In the genomic region with DNA sequence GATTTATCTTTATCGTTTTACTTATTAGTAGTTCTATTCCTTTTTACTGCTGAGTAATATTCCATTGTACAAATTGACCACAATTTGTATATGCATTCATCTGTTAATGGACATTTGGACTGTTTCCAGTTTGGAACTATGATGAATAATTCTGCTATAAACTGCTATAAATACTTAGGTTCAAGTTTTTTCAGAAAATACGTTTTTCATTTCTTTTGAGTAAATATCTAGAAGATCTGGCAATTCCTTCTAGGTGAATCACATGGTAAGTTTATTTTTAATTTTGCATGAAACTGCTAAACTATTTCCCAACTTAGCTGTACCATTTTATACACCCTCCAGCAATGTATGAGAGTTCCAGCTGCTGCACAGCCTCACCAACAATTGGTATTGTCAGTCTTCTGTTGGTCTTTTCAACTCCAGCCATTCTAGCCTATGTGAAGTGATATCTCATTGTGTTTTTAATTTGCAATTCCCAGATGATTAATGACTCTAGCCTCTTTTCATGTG, we compare ENCODE assay signal across 16 cellular contexts. TPM values are rescaled to one million over a fixed set of nuclear protein-coding genes. Genes with fewer than 3 reads are reported as not detected.
DNase-seq lines count a peak whose midpoint lies in the region; ATAC-seq and TF ChIP-seq lines count a peak whose summit lies in the region.
"Had no signal": no experiment of that assay in that cellular context is flagged by ENCODE, and none has a peak within 500 bp of the region (broad histone marks: within the 10 kb centered on the region; RNA-seq: fewer than 3 reads in every experiment).

No MANE protein-coding gene starts in this region.

- H3K36me3 ChIP-seq in SK-N-SH (replicated peaks in 1 of 2; ENCODE audit: control insufficient read depth in 1 of 2, insufficient read depth in 2 of 2, low read length in 1 of 2) (no peaks in the 10 kb centered on the region), PC-9 (ENCODE audit: low read depth) (no peaks in the 10 kb centered on the region)

- no peak for ATAC-seq in omental fat pad (ENCODE audit: low FRiP score)
- ATAC-seq: activated CD8-positive, alpha-beta T cell treated with anti-CD3 and anti-CD28 coated beads for 36 hours; activated T-helper 17 cell treated with anti-CD3 and anti-CD28 coated beads, Interleukin-2, amount 50 U/mL, for 72 hours; gastrocnemius medialis had no signal

- peak; percentile 73 to 93 for TF ChIP-seq EP300 in SK-N-SH (IDR thresholded peaks at IDR 0.05; ENCODE audit: borderline replicate concordance in 1 of 2, low read depth in 1 of 2, low read length in 1 of 2)

- H3K79me2 ChIP-seq in SK-N-SH (ENCODE audit: insufficient read depth) (peaks cover 73% of the 10 kb centered on the region), PC-9 (ENCODE audit: low read depth) (peaks cover 14% of the 10 kb centered on the region)

- DNase-seq in AG04449 (ENCODE audit: low read depth, low spot score): peak; percentile 66
- peak; percentile 79 for DNase-seq in GM04503 (ENCODE audit: low read depth)
- no peak for DNase-seq in SK-N-SH
- peak; percentile 88 for DNase-seq in fibroblast of the aortic adventitia (ENCODE audit: low read depth)
- DNase-seq in SW480 (ENCODE audit: low spot score): no peak
- DNase-seq in SKM-1 (lab: John Stamatoyannopoulos, UW; ENCODE audit: unreplicated experiment): no peak
- no peak for DNase-seq in PC-9
- DNase-seq in omental fat pad (ENCODE audit: low spot score): no peak
- DNase-seq: activated CD8-positive, alpha-beta T cell treated with anti-CD3 and anti-CD28 coated beads for 36 hours; gastrocnemius medialis; NK-92 treated with Interleukin-12 subunit alpha and Interleukin-12 subunit beta, amount 100 ng/mL, for 24 hours; stimulated activated CD4-positive, alpha-beta T cell treated with anti-CD3 and anti-CD28 coated beads, Interleukin-4, amount 100 ng/mL, for 4 hours; tibial artery had no signal

- no peak for TF ChIP-seq RAD21 in SK-N-SH (IDR thresholded peaks at IDR 0.05; ENCODE audit: low read length)

- intact Hi-C loops in PC-9 (cut with micrococcal nuclease; ENCODE audit: unreplicated experiment): no loop called here

- H3F3A ChIP-seq in SK-N-SH (replicated peaks; ENCODE audit: insufficient read depth): peaks cover 34% of the 10 kb centered on the region
- H3F3A ChIP-seq in PC-9 (ENCODE audit: insufficient read depth, low read depth): no peaks in the 10 kb centered on the region

- H3K27ac ChIP-seq in SK-N-SH (ENCODE audit: low read depth in 2 of 2, low read length in 1 of 2) (peak overlapping the region; percentile 23 to 92; a peak in 3 of 4 replicates), PC-9 (no peak overlapping the region)
- H3K27ac ChIP-seq: ascending aorta, gastrocnemius medialis, SK-N-MC, tibial artery had no signal

- H3K9me3 ChIP-seq in SK-N-SH: no peaks in the 10 kb centered on the region
- H3K9me3 ChIP-seq in PC-9 (ENCODE audit: insufficient read depth, low read depth): no peaks in the 10 kb centered on the region
- H3K9me3 ChIP-seq: ascending aorta, gastrocnemius medialis, tibial artery had no signal

- no peaks in the 10 kb centered on the region for H3K9me2 ChIP-seq in SK-N-SH
- no peaks in the 10 kb centered on the region for H3K9me2 ChIP-seq in PC-9 (ENCODE audit: insufficient read depth)

- H4K20me1 ChIP-seq in SK-N-SH (ENCODE audit: insufficient read depth) (peaks cover 5% of the 10 kb centered on the region; the same call in 1 of the 2 replicates), PC-9 (ENCODE audit: insufficient read depth) (no peaks in the 10 kb centered on the region)

- BruUV-seq in PC-9 (replicated peaks; lab: Mats Ljungman, UMichigan): no TSS peak

- peak overlapping the region; percentile 48 for H3K4me2 ChIP-seq in SK-N-SH
- H3K4me2 ChIP-seq in PC-9: no peak overlapping the region

- CTCF ChIA-PET in AG04449 (lab: Yijun Ruan, JAX): no interaction called here
- CTCF ChIA-PET in SK-N-SH (lab: Yijun Ruan, JAX): no interaction called here
- CTCF ChIA-PET in PC-9 (lab: Charles Lee): no interaction called here

- peaks cover 3 to 6% of the 10 kb centered on the region in 2 experiments; a peak in 2 of 4 replicates for H3K4me1 ChIP-seq in SK-N-SH (ENCODE audit: control insufficient read depth in 1 of 2, insufficient read depth in 2 of 2, low read depth in 1 of 2, low read length in 1 of 2)
- H3K4me1 ChIP-seq in PC-9 (replicated peaks; ENCODE audit: insufficient read depth): no peaks in the 10 kb centered on the region
- H3K4me1 ChIP-seq: ascending aorta, gastrocnemius medialis had no signal

- TF ChIP-seq CTCF in AG04449 (IDR thresholded peaks at IDR 0.05; ENCODE audit: insufficient read depth, low read length, missing control alignments) (no peak), SK-N-SH (IDR thresholded peaks at IDR 0.05) (no peak), fibroblast of the aortic adventitia (IDR thresholded peaks at IDR 0.05; ENCODE audit: insufficient read depth, low read length) (no peak), PC-9 (conservative IDR thresholded peaks at IDR 0.05) (no peak), omental fat pad (IDR thresholded peaks at IDR 0.05) (no peak)

- WGBS in SK-N-SH (ENCODE audit: low lambda C conversion rate): 8% methylated on average over 2 of the region's 2 CpGs

- H3K4me3 ChIP-seq in AG04449 (ENCODE audit: low read depth, low read length) (no peak overlapping the region), SK-N-SH (ENCODE audit: low read depth in 2 of 2, low read length in 1 of 2) (no peak overlapping the region), fibroblast of the aortic adventitia (ENCODE audit: low read depth, low read length) (no peak overlapping the region), PC-9 (no peak overlapping the region)
- H3K4me3 ChIP-seq: ascending aorta, gastrocnemius medialis, SK-N-MC, tibial artery had no signal

- POLR2A ChIA-PET in AG04449 (lab: Yijun Ruan, JAX) (interaction anchor here (0.7 kb wide), 1 partner anchor 125 kb away, joined by 4 read pairs; no protein-coding TSS in a partner anchor), SK-N-SH (lab: Yijun Ruan, JAX) (no interaction called here), PC-9 (lab: Charles Lee; ENCODE audit: unreplicated experiment) (no interaction called here)

- peak overlapping the region; percentile 28; the same call in 1 of the 2 replicates for H3K9ac ChIP-seq in SK-N-SH

- H2AFZ ChIP-seq in SK-N-SH (ENCODE audit: low read depth) (no peak overlapping the region), PC-9 (no peak overlapping the region)

- H3K27me3 ChIP-seq in SK-N-SH (ENCODE audit: insufficient read depth) (no peaks in the 10 kb centered on the region), PC-9 (ENCODE audit: insufficient read depth, low read depth) (no peaks in the 10 kb centered on the region)
- H3K27me3 ChIP-seq: ascending aorta, gastrocnemius medialis, tibial artery had no signal

TF ChIP-seq in SK-N-SH, 30 proteins besides CTCF, POLR2A, EP300 and RAD21 (continues in another document):
- no peak for TF ChIP-seq IRF3 (IDR thresholded peaks at IDR 0.05; ENCODE audit: low read depth, low read length)
- TF ChIP-seq POLR2AphosphoS5 (IDR thresholded peaks at IDR 0.05; ENCODE audit: low read depth, low read length): peak; percentile 87
- no peak for TF ChIP-seq MXI1 (IDR thresholded peaks at IDR 0.05; ENCODE audit: low read depth, low read length)
- TF ChIP-seq JUND (IDR thresholded peaks at IDR 0.05): peak; percentile 94
- TF ChIP-seq TEAD4 (IDR thresholded peaks at IDR 0.05; ENCODE audit: borderline replicate concordance, insufficient read depth): peak; percentile 94
- no peak for TF ChIP-seq USF2 (IDR thresholded peaks at IDR 0.05; ENCODE audit: borderline replicate concordance, low read depth, low read length)
- no peak for TF ChIP-seq GATA2 (CRISPR knock-in tag; IDR thresholded peaks at IDR 0.05)
- peak; percentile 99 for TF ChIP-seq TCF12 (IDR thresholded peaks at IDR 0.05)
- no peak for TF ChIP-seq RCOR1 (IDR thresholded peaks at IDR 0.05; ENCODE audit: low read length)
- TF ChIP-seq NFIC (IDR thresholded peaks at IDR 0.05; ENCODE audit: borderline replicate concordance): peak; percentile 88
- TF ChIP-seq, protein P1, sequence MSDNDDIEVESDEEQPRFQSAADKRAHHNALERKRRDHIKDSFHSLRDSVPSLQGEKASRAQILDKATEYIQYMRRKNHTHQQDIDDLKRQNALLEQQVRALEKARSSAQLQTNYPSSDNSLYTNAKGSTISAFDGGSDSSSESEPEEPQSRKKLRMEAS (IDR thresholded peaks at IDR 0.05; ENCODE audit: low read depth): no peak

RNA-seq across cellular contexts. Expression of gene LIN54, which starts 22.2 kb away (rescaled TPM):
- 6.4 and 8.0 TPM in 2 replicates for polyA plus RNA-seq in SK-N-SH (2012; rRNA removed)
- polyA plus RNA-seq in SK-N-SH (2012; cell fraction: cytosol; rRNA removed): 7.4 and 7.5 TPM in 2 replicates
- polyA plus RNA-seq in SK-N-SH (2012; cell fraction: nucleus; rRNA removed): 2.4 and 5.7 TPM in 2 replicates
- total RNA-seq in fibroblast of the aortic adventitia (ENCODE audit: low replicate concordance): 5.1 and 42.5 TPM in 2 replicates
- total RNA-seq in PC-9 (2021): 8.5 and 13.1 TPM in 2 replicates
- total RNA-seq in omental fat pad: 10 to 100 TPM in 1 of 4 donors, 1 to 10 TPM in 3; 5.8 to 13.6 (median 7.7) TPM

RNA-seq across cellular contexts. Expression of gene COPS4, which starts 46.6 kb away (rescaled TPM):
- polyA plus RNA-seq in SK-N-SH (2012; rRNA removed): 32.2 and 33.9 TPM in 2 replicates
- polyA plus RNA-seq in SK-N-SH (2012; cell fraction: cytosol; rRNA removed): 39.5 and 44.6 TPM in 2 replicates
- 14.3 and 31.8 TPM in 2 replicates for polyA plus RNA-seq in SK-N-SH (2012; cell fraction: nucleus; rRNA removed)
- total RNA-seq in fibroblast of the aortic adventitia (ENCODE audit: low replicate concordance): 37.5 and 69.3 TPM in 2 replicates
- total RNA-seq in PC-9 (2021): 15.4 and 17.1 TPM in 2 replicates
- 10 to 100 TPM; 30.3 to 47.1 (median 39.1) TPM for total RNA-seq in omental fat pad

Comparison
In these comparisons a context has a peak if more than half of its experiments do, and no peak if none do; other contexts are left out.
1. DNase-seq: peak in AG04449 (single experiment), GM04503 (single experiment) and fibroblast of the aortic adventitia (single experiment); none in SK-N-SH (single experiment), SW480 (single experiment), SKM-1 (single experiment), PC-9 (0 of 2) and omental fat pad (single experiment).